8 cellular contexts compared by ENCODE assay signal in the genomic region with DNA sequence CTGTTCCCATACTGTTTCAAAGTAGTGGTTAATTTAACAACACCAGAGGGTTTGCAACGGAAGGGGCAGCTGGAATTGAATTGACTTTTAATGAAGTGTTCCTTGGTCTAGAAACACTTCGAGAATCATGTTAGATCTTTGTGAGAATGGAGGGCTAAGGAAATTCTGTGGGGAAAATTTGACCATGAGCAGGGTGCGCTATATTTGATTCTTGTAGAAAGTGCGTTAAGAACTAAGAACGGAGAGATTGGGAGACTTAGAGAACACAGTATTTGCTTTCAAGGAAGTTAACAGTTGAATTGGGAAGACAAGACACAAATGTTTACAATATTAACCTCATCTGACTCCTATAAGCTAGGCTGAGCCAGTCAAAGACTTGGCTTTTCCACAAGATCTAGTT. TPM values are rescaled to one million over a fixed set of nuclear protein-coding genes. Genes with fewer than 3 reads are reported as not detected.
DNase-seq lines count a peak whose midpoint lies in the region; ATAC-seq and TF ChIP-seq lines count a peak whose summit lies in the region.

No MANE protein-coding gene starts in this region.

- no peak for TF ChIP-seq CTCF in breast epithelium (IDR thresholded peaks at IDR 0.05)
- TF ChIP-seq CTCF in mesothelial cell of epicardium (IDR thresholded peaks at IDR 0.05; ENCODE audit: unreplicated experiment), result no peak
- no peak for TF ChIP-seq CTCF in vagina (IDR thresholded peaks at IDR 0.05)

- intact Hi-C loops in breast epithelium (cut with DNase I; ENCODE audit: low total_unique reads), result no loop called here
- intact Hi-C loops in vagina (cut with DNase I), result no loop called here

- H3K27me3 Mint-ChIP-seq in stimulated activated naive CD8-positive, alpha-beta T cell treated with anti-CD3 and anti-CD28 coated beads, Interleukin-15, Interleukin-2, amounts not matched to agents 100 ng/mL and 50 ng/mL, for 24 hours, result peaks cover 8% of the 10 kb centered on the region
- H3K27me3 Mint-ChIP-seq in mesothelial cell of epicardium (ENCODE audit: low read depth), result peaks cover 7% of the 10 kb centered on the region

- H3K4me3 ChIP-seq in breast epithelium (peak overlapping the region; percentile 93 to 99 (median 98)), vagina (peak overlapping the region; percentile 70 to 80)

- peaks cover 21% of the 10 kb centered on the region for H3K36me3 Mint-ChIP-seq in stimulated activated naive CD8-positive, alpha-beta T cell treated with anti-CD3 and anti-CD28 coated beads, Interleukin-15, Interleukin-2, amounts not matched to agents 100 ng/mL and 50 ng/mL, for 24 hours (ENCODE audit: low read depth)
- H3K36me3 Mint-ChIP-seq in mesothelial cell of epicardium, result peaks cover 22% of the 10 kb centered on the region

- peaks cover 0 to 6% of the 10 kb centered on the region in 2 donors for H3K9me3 ChIP-seq in breast epithelium
- no peaks in the 10 kb centered on the region for H3K9me3 ChIP-seq in vagina

- H3K27ac ChIP-seq in breast epithelium (no peak overlapping the region), vagina (peak overlapping the region; percentile 85)

- H3K4me1 ChIP-seq in breast epithelium, result peaks cover 0 to 10% of the 10 kb centered on the region in 2 donors
- peaks cover 27% of the 10 kb centered on the region for H3K4me1 ChIP-seq in vagina

- TF ChIP-seq POLR2A in breast epithelium (IDR thresholded peaks at IDR 0.05) (no peak), vagina (IDR thresholded peaks at IDR 0.05) (no peak)

- H3K9me3 Mint-ChIP-seq in stimulated activated naive CD8-positive, alpha-beta T cell treated with anti-CD3 and anti-CD28 coated beads, Interleukin-15, Interleukin-2, amounts not matched to agents 100 ng/mL and 50 ng/mL, for 24 hours, result peaks cover 7% of the 10 kb centered on the region
- peaks cover 9% of the 10 kb centered on the region for H3K9me3 Mint-ChIP-seq in mesothelial cell of epicardium

- no peak for ATAC-seq in stimulated activated naive CD8-positive, alpha-beta T cell treated with anti-CD3 and anti-CD28 coated beads, Interleukin-15, Interleukin-2, amounts not matched to agents 100 U/mL and 50 U/mL, for 24 hours

- H3K27ac Mint-ChIP-seq in stimulated activated naive CD8-positive, alpha-beta T cell treated with anti-CD3 and anti-CD28 coated beads, Interleukin-15, Interleukin-2, amounts not matched to agents 100 ng/mL and 50 ng/mL, for 24 hours, result peak overlapping the region; percentile 17
- H3K27ac Mint-ChIP-seq in mesothelial cell of epicardium, result peak overlapping the region; percentile 32

- H3K4me3 Mint-ChIP-seq in stimulated activated naive CD8-positive, alpha-beta T cell treated with anti-CD3 and anti-CD28 coated beads, Interleukin-15, Interleukin-2, amounts not matched to agents 100 ng/mL and 50 ng/mL, for 24 hours, result peak overlapping the region; percentile 96
- peak overlapping the region; percentile 97 for H3K4me3 Mint-ChIP-seq in mesothelial cell of epicardium

- peaks cover 62% of the 10 kb centered on the region for H3K4me1 Mint-ChIP-seq in stimulated activated naive CD8-positive, alpha-beta T cell treated with anti-CD3 and anti-CD28 coated beads, Interleukin-15, Interleukin-2, amounts not matched to agents 100 ng/mL and 50 ng/mL, for 24 hours (ENCODE audit: low read depth)
- peaks cover 14% of the 10 kb centered on the region for H3K4me1 Mint-ChIP-seq in mesothelial cell of epicardium

- H3K36me3 ChIP-seq in breast epithelium, result no peaks in the 10 kb centered on the region
- H3K36me3 ChIP-seq in vagina, result no peaks in the 10 kb centered on the region

- no peaks in the 10 kb centered on the region for H3K27me3 ChIP-seq in breast epithelium
- no peaks in the 10 kb centered on the region for H3K27me3 ChIP-seq in vagina

- no peak for DNase-seq in stimulated activated naive CD8-positive, alpha-beta T cell treated with anti-CD3 and anti-CD28 coated beads, Interleukin-15, Interleukin-2, amounts not matched to agents 100 U/mL and 50 U/mL, for 24 hours
- no peak for DNase-seq in breast epithelium (ENCODE audit: low spot score in 2 of 2)
- DNase-seq in mesothelial cell of epicardium (ENCODE audit: low spot score in 2 of 2, unreplicated experiment in 2 of 2), result no peak
- no peak for DNase-seq in vagina (ENCODE audit: extremely low spot score in 2 of 2)
- no peak for DNase-seq in cortex of kidney (lab: John Stamatoyannopoulos, UW)
- no peak for DNase-seq in NCI-H2196 treated with DMSO at 0.1 percent for 48 hours (lab: John Stamatoyannopoulos, UW; ENCODE audit: unreplicated experiment)
- DNase-seq in HuH-7 (ENCODE audit: low spot score), result no peak

RNA-seq across cellular contexts. Expression of a gene that starts 1.2 kb away (rescaled TPM):
- total RNA-seq in breast epithelium (10 to 100 TPM in 1 of 3 donors, 1 to 10 TPM in 2; 4.3 to 12.4 (median 9.8) TPM), mesothelial cell of epicardium (20.5 to 20.8 TPM (median 20.5 TPM) in 3 replicates), vagina (8.8 TPM)

RNA-seq across cellular contexts. Expression of a gene that starts 21.4 kb away (rescaled TPM):
- 10 to 100 TPM; 13.6 to 23.9 (median 17.6) TPM for total RNA-seq in breast epithelium
- 34.9 to 37.0 TPM (median 35.5 TPM) in 3 replicates for total RNA-seq in mesothelial cell of epicardium
- total RNA-seq in vagina, result 13.8 TPM

RNA-seq across cellular contexts. Expression of a gene that starts 45.3 kb away (rescaled TPM):
- total RNA-seq in breast epithelium (10 to 100 TPM; 13.0 to 19.2 (median 17.4) TPM), mesothelial cell of epicardium (40.4 to 47.0 TPM (median 42.6 TPM) in 3 replicates), vagina (17.9 TPM)
